In genomic region chr17:81917565-81918332, GRCh38 we compare ENCODE assay signal across 8 cellular contexts. TPM values are rescaled to one million over a fixed set of nuclear protein-coding genes. Genes with fewer than 3 reads are reported as not detected.
A peak's percentile ranks its signal among the peaks of the same experiment; 100 is the strongest.
DNase-seq lines count a peak whose midpoint lies in the region; ATAC-seq and TF ChIP-seq lines count a peak whose summit lies in the region.

A gene with protein sequence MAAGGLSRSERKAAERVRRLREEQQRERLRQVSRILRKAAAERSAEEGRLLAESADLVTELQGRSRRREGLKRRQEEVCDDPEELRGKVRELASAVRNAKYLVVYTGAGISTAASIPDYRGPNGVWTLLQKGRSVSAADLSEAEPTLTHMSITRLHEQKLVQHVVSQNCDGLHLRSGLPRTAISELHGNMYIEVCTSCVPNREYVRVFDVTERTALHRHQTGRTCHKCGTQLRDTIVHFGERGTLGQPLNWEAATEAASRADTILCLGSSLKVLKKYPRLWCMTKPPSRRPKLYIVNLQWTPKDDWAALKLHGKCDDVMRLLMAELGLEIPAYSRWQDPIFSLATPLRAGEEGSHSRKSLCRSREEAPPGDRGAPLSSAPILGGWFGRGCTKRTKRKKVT (minus strand): TSS chr17:81918176. CDS start chr17:81918131, 45 bp downstream.

- peak; percentile 79 to 81 (median 80) for DNase-seq in CD4-positive, alpha-beta memory T cell
- DNase-seq in IMR-90: peak; percentile 58
- DNase-seq in PC-9: peak; percentile 43 to 71
- DNase-seq in activated T-cell treated with anti-CD3 and anti-CD28 coated beads, Interleukin-2, amount 50 U/mL, for 24 hours: peak; percentile 87
- DNase-seq in stimulated activated CD8-positive, alpha-beta memory T cell treated with anti-CD3 and anti-CD28 coated beads, Interleukin-7, amount 100 ng/mL, for 24 hours (ENCODE audit: low read depth): peak; percentile 50

- no peaks in the 10 kb centered on the region for H3K9me3 ChIP-seq in CD4-positive, alpha-beta memory T cell (ENCODE audit: control insufficient read depth in 1 of 2, low read length in 2 of 2)
- H3K9me3 ChIP-seq in IMR-90 (ENCODE audit: control insufficient read depth, insufficient read depth, low read length): no peaks in the 10 kb centered on the region
- H3K9me3 ChIP-seq in PC-9 (ENCODE audit: insufficient read depth, low read depth): no peaks in the 10 kb centered on the region
- H3K9me3 ChIP-seq in esophagus (ENCODE audit: control insufficient read depth in 2 of 2, insufficient read depth in 1 of 2, low read depth in 1 of 2, low read length in 1 of 2): no peaks in the 10 kb centered on the region
- no peaks in the 10 kb centered on the region for H3K9me3 ChIP-seq in muscle layer of duodenum (ENCODE audit: control insufficient read depth in 1 of 2, low read length in 2 of 2)

- 0 out of 2 replicates have a peak within 1 kb of the TSS, but pooled peaks have one; percentile 17 for H3K56ac ChIP-seq in IMR-90 (ENCODE audit: extremely low read depth, insufficient read depth, low read length)

- no peak within 1 kb of the TSS for H2BK20ac ChIP-seq in IMR-90 (ENCODE audit: low read depth, low read length)

- H3K79me2 ChIP-seq in PC-9 (ENCODE audit: low read depth): peaks cover 67% of the 10 kb centered on the region

- H3K36me3 ChIP-seq in CD4-positive, alpha-beta memory T cell (ENCODE audit: insufficient read depth, low read length): peaks cover 33% of the 10 kb centered on the region
- peaks cover 64% of the 10 kb centered on the region for H3K36me3 ChIP-seq in IMR-90 (ENCODE audit: control insufficient read depth, insufficient read depth, low read length)
- no peaks in the 10 kb centered on the region for H3K36me3 ChIP-seq in PC-9 (ENCODE audit: low read depth)
- peaks cover 4 to 46% of the 10 kb centered on the region in 2 donors for H3K36me3 ChIP-seq in esophagus (ENCODE audit: control insufficient read depth in 2 of 2, insufficient read depth in 2 of 2, low read length in 1 of 2)
- peaks cover 30 to 59% of the 10 kb centered on the region in 2 donors for H3K36me3 ChIP-seq in muscle layer of duodenum (ENCODE audit: control insufficient read depth in 1 of 2, insufficient read depth in 2 of 2, low read length in 2 of 2)

- peaks cover 16 to 36% of the 10 kb centered on the region in 2 donors for H3K36me3 Mint-ChIP-seq in CD4-positive, alpha-beta memory T cell
- H3K36me3 Mint-ChIP-seq in activated T-cell treated with anti-CD3 and anti-CD28 coated beads, Interleukin-2, amount 50 U/mL, for 24 hours (ENCODE audit: low read depth): peaks cover 84% of the 10 kb centered on the region

- H4K20me1 ChIP-seq in IMR-90 (ENCODE audit: insufficient read depth, low read length) (peaks cover 68% of the 10 kb centered on the region), PC-9 (ENCODE audit: insufficient read depth) (peaks cover 12% of the 10 kb centered on the region; the same call in 1 of the 2 replicates)

- peak within 1 kb of the TSS; percentile 63 for H2BK5ac ChIP-seq in IMR-90 (ENCODE audit: low read depth, low read length, poor library complexity, severe bottlenecking)

- H2AK5ac ChIP-seq in IMR-90 (ENCODE audit: low read depth, low read length): peak within 1 kb of the TSS; percentile 78

- peaks cover 13 to 42% (median 26%) of the 10 kb centered on the region in 4 donors for H3K4me1 Mint-ChIP-seq in CD4-positive, alpha-beta memory T cell
- H3K4me1 Mint-ChIP-seq in activated T-cell treated with anti-CD3 and anti-CD28 coated beads, Interleukin-2, amount 50 U/mL, for 24 hours (ENCODE audit: low read depth): peaks cover 40% of the 10 kb centered on the region

- peak within 1 kb of the TSS; percentile 39; the same call in 1 of the 2 replicates for H3K4ac ChIP-seq in IMR-90 (ENCODE audit: low read depth, low read length)

- in situ Hi-C loops in IMR-90 (cut with MboI; ENCODE audit: low sequenced_read_pairs): no loop called here

- H3K4me3 Mint-ChIP-seq in CD4-positive, alpha-beta memory T cell: peak within 1 kb of the TSS; percentile 86 to 95 (median 92)
- H3K4me3 Mint-ChIP-seq in activated T-cell treated with anti-CD3 and anti-CD28 coated beads, Interleukin-2, amount 50 U/mL, for 24 hours: peak within 1 kb of the TSS; percentile 82

- peak within 1 kb of the TSS; percentile 80 to 94 (median 90) for H3K27ac Mint-ChIP-seq in CD4-positive, alpha-beta memory T cell
- peak within 1 kb of the TSS; percentile 87 for H3K27ac Mint-ChIP-seq in activated T-cell treated with anti-CD3 and anti-CD28 coated beads, Interleukin-2, amount 50 U/mL, for 24 hours

- intact Hi-C loops in CD4-positive, alpha-beta memory T cell (cut with micrococcal nuclease): loop anchor here (1.0 to 2.0 kb wide), 2 partner anchors 10 to 57 kb away; partner anchors contain the start of genes MAFG and P4HB
- intact Hi-C loops in IMR-90 (cut with micrococcal nuclease): no loop called here
- intact Hi-C loops in PC-9 (cut with micrococcal nuclease; ENCODE audit: unreplicated experiment): loop anchor here (1.0 kb wide), 1 partner anchor 9 kb away; no protein-coding TSS in a partner anchor

- H2AFZ ChIP-seq in IMR-90 (replicated peaks; ENCODE audit: low read length, poor library complexity): peak within 1 kb of the TSS; percentile 91
- no peak within 1 kb of the TSS for H2AFZ ChIP-seq in PC-9

- H3K4me2 ChIP-seq in IMR-90 (ENCODE audit: low read depth, low read length) (peak within 1 kb of the TSS; percentile 95), PC-9 (peak within 1 kb of the TSS; percentile 96)

- H3K9me3 Mint-ChIP-seq in CD4-positive, alpha-beta memory T cell: no peaks in the 10 kb centered on the region
- H3K9me3 Mint-ChIP-seq in activated T-cell treated with anti-CD3 and anti-CD28 coated beads, Interleukin-2, amount 50 U/mL, for 24 hours: no peaks in the 10 kb centered on the region

- TF ChIP-seq RAD21 in IMR-90 (IDR thresholded peaks at IDR 0.05; ENCODE audit: low read length): no peak

- CTCF ChIA-PET in CD4-positive, alpha-beta memory T cell (lab: Charles Lee; ENCODE audit: partially characterized antibody): interaction anchor here (0.9 to 1.1 kb wide), 2 partner anchors 10 to 25 kb away, joined by 4 to 5 read pairs; partner anchors contain the start of gene MAFG
- CTCF ChIA-PET in IMR-90 (lab: Yijun Ruan, JAX) (no interaction called here), PC-9 (lab: Charles Lee) (interaction anchor here (0.8 kb wide), 1 partner anchor 8 kb away, joined by 3 read pairs; no protein-coding TSS in a partner anchor)

- H3K27me3 Mint-ChIP-seq in CD4-positive, alpha-beta memory T cell: no peaks in the 10 kb centered on the region
- H3K27me3 Mint-ChIP-seq in activated T-cell treated with anti-CD3 and anti-CD28 coated beads, Interleukin-2, amount 50 U/mL, for 24 hours: no peaks in the 10 kb centered on the region

- no peaks in the 10 kb centered on the region for H3K9me2 ChIP-seq in PC-9 (ENCODE audit: insufficient read depth)

- H3K4me1 ChIP-seq in CD4-positive, alpha-beta memory T cell (ENCODE audit: insufficient read depth, low read length): peaks cover 27% of the 10 kb centered on the region
- peaks cover 18% of the 10 kb centered on the region for H3K4me1 ChIP-seq in IMR-90 (ENCODE audit: control insufficient read depth, insufficient read depth, low read length)
- H3K4me1 ChIP-seq in PC-9 (replicated peaks; ENCODE audit: insufficient read depth): peaks cover 51% of the 10 kb centered on the region
- H3K4me1 ChIP-seq in esophagus (ENCODE audit: control insufficient read depth in 2 of 2, insufficient read depth in 2 of 2, low read length in 1 of 2): peaks cover 12 to 27% of the 10 kb centered on the region in 2 donors
- peaks cover 12 to 47% of the 10 kb centered on the region in 2 donors for H3K4me1 ChIP-seq in muscle layer of duodenum (ENCODE audit: control insufficient read depth in 1 of 2, insufficient read depth in 2 of 2, low read length in 2 of 2)

- peak within 1 kb of the TSS; percentile 30 to 66 for H3K4me3 ChIP-seq in CD4-positive, alpha-beta memory T cell (ENCODE audit: low read length in 2 of 2)
- H3K4me3 ChIP-seq in IMR-90 (ENCODE audit: insufficient read depth, low read depth, low read length): peak within 1 kb of the TSS; percentile 98
- H3K4me3 ChIP-seq in PC-9: peak within 1 kb of the TSS; percentile 66
- peak within 1 kb of the TSS; percentile 82 to 83 for H3K4me3 ChIP-seq in esophagus (ENCODE audit: low read depth in 1 of 2, low read length in 2 of 2)
- H3K4me3 ChIP-seq in muscle layer of duodenum (ENCODE audit: low read depth in 1 of 2, low read length in 2 of 2): peak within 1 kb of the TSS; percentile 72 to 80

- H2BK15ac ChIP-seq in IMR-90 (ENCODE audit: low read depth, low read length): no peak within 1 kb of the TSS

- dilution Hi-C loops in IMR-90 (cut with HindIII; ENCODE audit: low sequenced_read_pairs, unreplicated experiment): no loop called here

- ATAC-seq in GM21381 (IDR thresholded peaks at IDR 0.05; ENCODE audit: unreplicated experiment): peak; percentile 53
- peak; percentile 84 for ATAC-seq in IMR-90 (ENCODE audit: low read depth)

- peak within 1 kb of the TSS; percentile 93 for H2AK9ac ChIP-seq in IMR-90 (replicated peaks; ENCODE audit: low read depth, low read length, poor library complexity)

- H4K8ac ChIP-seq in IMR-90 (ENCODE audit: low read depth in 2 of 2, low read length in 2 of 2): peak within 1 kb of the TSS in 1 of 2 experiments; percentile 17; a peak in 1 of 4 replicates

- no peak within 1 kb of the TSS for H2BK120ac ChIP-seq in IMR-90 (ENCODE audit: low read depth, low read length)

- no peaks in the 10 kb centered on the region for H3K27me3 ChIP-seq in CD4-positive, alpha-beta memory T cell (ENCODE audit: insufficient read depth, low read length)
- no peaks in the 10 kb centered on the region for H3K27me3 ChIP-seq in IMR-90 (ENCODE audit: control insufficient read depth, insufficient read depth, low read length)
- no peaks in the 10 kb centered on the region for H3K27me3 ChIP-seq in PC-9 (ENCODE audit: insufficient read depth, low read depth)
- H3K27me3 ChIP-seq in esophagus (ENCODE audit: control insufficient read depth in 1 of 2, insufficient read depth in 2 of 2, low read length in 2 of 2): no peaks in the 10 kb centered on the region
- no peaks in the 10 kb centered on the region for H3K27me3 ChIP-seq in muscle layer of duodenum (ENCODE audit: low read depth, low read length)

- peak within 1 kb of the TSS; percentile 86 for H3K23ac ChIP-seq in IMR-90 (ENCODE audit: low read depth, low read length)

- no peak for TF ChIP-seq POLR2A in IMR-90 (IDR thresholded peaks at IDR 0.05; ENCODE audit: low read depth, low read length)

- peak within 1 kb of the TSS; percentile 86 for H3K9ac ChIP-seq in IMR-90 (ENCODE audit: low read depth, low read length)

- H3K9me1 ChIP-seq in IMR-90 (ENCODE audit: insufficient read depth, low read length): peaks cover 21% of the 10 kb centered on the region

- H3K27ac ChIP-seq in CD4-positive, alpha-beta memory T cell (ENCODE audit: low read depth, low read length): peak within 1 kb of the TSS; percentile 64
- H3K27ac ChIP-seq in IMR-90 (ENCODE audit: insufficient read depth, low read length): peak within 1 kb of the TSS; percentile 39; the same call in 1 of the 2 replicates
- H3K27ac ChIP-seq in PC-9: peak within 1 kb of the TSS; percentile 62
- peak within 1 kb of the TSS; percentile 90 to 95 for H3K27ac ChIP-seq in esophagus (ENCODE audit: low read depth in 2 of 2, low read length in 1 of 2)
- H3K27ac ChIP-seq in muscle layer of duodenum (ENCODE audit: low read length): peak within 1 kb of the TSS; percentile 39

- peaks cover 18 to 78% of the 10 kb centered on the region in 2 experiments for H3K79me1 ChIP-seq in IMR-90 (ENCODE audit: low read depth in 1 of 2, low read length in 2 of 2)

- peaks cover 56% of the 10 kb centered on the region for H3F3A ChIP-seq in PC-9 (ENCODE audit: insufficient read depth, low read depth)

- POLR2A ChIA-PET in CD4-positive, alpha-beta memory T cell (lab: Charles Lee; ENCODE audit: partially characterized antibody): interaction anchor here (0.8 to 2.8 kb wide), 11 partner anchors 9 to 181 kb away, joined by 3 to 33 read pairs (median 4); partner anchors contain the start of genes ARHGDIA, MAFG and NPB
- POLR2A ChIA-PET in IMR-90 (lab: Charles Lee; ENCODE audit: unreplicated experiment): no interaction called here
- POLR2A ChIA-PET in PC-9 (lab: Charles Lee; ENCODE audit: unreplicated experiment): interaction anchor here (0.6 to 1.0 kb wide), 3 partner anchors 9 to 189 kb away, joined by 4 to 8 read pairs (median 5); no protein-coding TSS in a partner anchor

- no peak within 1 kb of the TSS for H4K91ac ChIP-seq in IMR-90 (ENCODE audit: insufficient read depth, low read depth, low read length)

- H3K18ac ChIP-seq in IMR-90 (ENCODE audit: low read depth, low read length): no peak within 1 kb of the TSS

- H4K5ac ChIP-seq in IMR-90 (ENCODE audit: low read depth, low read length): no peak within 1 kb of the TSS

- no peak for TF ChIP-seq CTCF in IMR-90 (conservative IDR thresholded peaks at IDR 0.05; ENCODE audit: low read depth, low read length)
- TF ChIP-seq CTCF in PC-9 (conservative IDR thresholded peaks at IDR 0.05): no peak

- 0% methylated on average over 62 of the region's 94 CpGs; no CpG with 5 or more reads in 1 of the 2 experiments for WGBS in IMR-90 (ENCODE audit: extremely low coverage in 2 of 2, insufficient read length in 1 of 2), 2 experiments
- 0 to 1% methylated on average over 68 to 94 of the region's 94 CpGs for WGBS in esophagus, 2 donors

- BruUV-seq in IMR-90 (replicated peaks; lab: Mats Ljungman, UMichigan): no TSS peak
- no TSS peak for BruUV-seq in PC-9 (replicated peaks; lab: Mats Ljungman, UMichigan)

- peak within 1 kb of the TSS; percentile 13; the same call in 1 of the 2 replicates for H3K14ac ChIP-seq in IMR-90 (replicated peaks; ENCODE audit: low read depth, low read length)

RNA-seq across cellular contexts. Expression of the gene that starts here (rescaled TPM):
- 10 to 100 TPM; 87.8 to 91.9 TPM for total RNA-seq in CD4-positive, alpha-beta memory T cell
- 10 to 100 TPM; 31.5 to 45.0 TPM for polyA plus RNA-seq in CD4-positive, alpha-beta memory T cell
- total RNA-seq in IMR-90 (2012; rRNA removed) (13.9 and 14.5 TPM in 2 replicates), PC-9 (2021) (78.3 and 98.5 TPM in 2 replicates)
- polyA plus RNA-seq in IMR-90 (2012; rRNA removed) (19.8 and 20.5 TPM in 2 replicates), esophagus (10 to 100 TPM; 64.9 to 84.0 TPM)
- 8.3 and 10.9 TPM in 2 replicates for polyA plus RNA-seq in IMR-90 (2012; cell fraction: cytosol; rRNA removed)
- 74.8 and 246 TPM in 2 replicates for polyA plus RNA-seq in IMR-90 (2012; cell fraction: nucleus; rRNA removed; ENCODE audit: low replicate concordance)

Comparison
In these comparisons a context has a peak if more than half of its experiments do, and no peak if none do; other contexts are left out.
1. Peak in every context shown above with its lines: DNase-seq, ATAC-seq, H3K4me3 ChIP-seq and H3K27ac ChIP-seq.
2. H3K27ac ChIP-seq: peak in every context shown above with its lines; median percentile 92 in esophagus; 64 in CD4-positive, alpha-beta memory T cell; 62 in PC-9; 39 in IMR-90; 39 in muscle layer of duodenum.
3. H3K4me3 ChIP-seq: peak in every context shown above with its lines; median percentile 98 in IMR-90; 82 in esophagus; 76 in muscle layer of duodenum; 66 in PC-9; 48 in CD4-positive, alpha-beta memory T cell.